1 cellular context compared by ENCODE assay signal in genomic region chr5:80962630-80963520, GRCh38.
TF ChIP-seq lines count a peak whose summit lies in the region.

No MANE protein-coding gene starts in this region.

TF ChIP-seq in HEK293, 187 proteins besides CTCF, POLR2A, EP300 and RAD21 (continued from another document):
- TF ChIP-seq GLI4 (tag by site-specific recombination; IDR thresholded peaks at IDR 0.05) (no peak), ZNF354C (tag by site-specific recombination; IDR thresholded peaks at IDR 0.05; ENCODE audit: borderline replicate concordance, low read depth) (no peak), ZNF514 (tag by site-specific recombination; IDR thresholded peaks at IDR 0.05) (no peak), PRDM1 (tag by site-specific recombination; IDR thresholded peaks at IDR 0.05) (peak; percentile 74)
